Comparison of ENCODE assay signal across 14 cellular contexts in the genomic region with DNA sequence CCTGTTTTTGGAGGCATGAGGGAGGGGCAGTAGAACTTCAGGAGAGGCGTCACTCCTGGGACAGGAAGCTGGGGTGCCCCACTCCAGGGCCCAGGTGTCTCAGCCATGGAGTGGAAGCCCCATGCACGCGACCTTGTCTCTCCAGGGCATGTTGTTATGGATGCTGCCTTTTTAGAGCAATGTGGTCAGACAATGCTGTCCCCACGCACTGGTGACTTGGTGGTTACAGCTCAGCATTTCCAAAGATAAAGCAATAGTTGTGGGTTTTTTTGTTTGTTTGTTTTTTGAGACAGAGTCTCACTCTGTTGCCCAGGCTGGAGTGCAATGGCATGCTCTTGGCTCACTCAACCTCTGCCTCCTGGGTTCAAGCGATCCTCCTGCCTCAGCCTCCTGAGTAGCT.
"Had no signal": no experiment of that assay in that cellular context is flagged by ENCODE, and none has a peak within 500 bp of the region (broad histone marks: within the 10 kb centered on the region; RNA-seq: fewer than 3 reads in every experiment).

No MANE protein-coding gene starts in this region.

- H3K4me1 Mint-ChIP-seq: naive thymus-derived CD8-positive, alpha-beta T cell; stimulated activated naive B cell treated with anti-CD40 and anti-IgM and Interleukin-4, amounts not matched to agents 10 μg/mL and 1 μg/mL and 100 μg/mL, for 72 hours; stimulated activated naive CD8-positive, alpha-beta T cell treated with anti-CD3 and anti-CD28 coated beads, Interleukin-15, amount 100 ng/mL, for 72 hours had no signal

- H3K27me3 Mint-ChIP-seq: stimulated activated naive B cell treated with anti-CD40 and anti-IgM and Interleukin-4, amounts not matched to agents 10 μg/mL and 1 μg/mL and 100 μg/mL, for 72 hours; stimulated activated naive CD8-positive, alpha-beta T cell treated with anti-CD3 and anti-CD28 coated beads, Interleukin-15, amount 100 ng/mL, for 72 hours had no signal

- ATAC-seq: heart right ventricle; naive thymus-derived CD8-positive, alpha-beta T cell; stimulated activated naive CD8-positive, alpha-beta T cell treated with anti-CD3 and anti-CD28 coated beads, Interleukin-15, amount 100 ng/mL, for 72 hours had no signal

- H3K4me3 Mint-ChIP-seq: naive thymus-derived CD8-positive, alpha-beta T cell; neural crest cell; stimulated activated naive B cell treated with anti-CD40 and anti-IgM and Interleukin-4, amounts not matched to agents 10 μg/mL and 1 μg/mL and 100 μg/mL, for 72 hours; stimulated activated naive CD8-positive, alpha-beta T cell treated with anti-CD3 and anti-CD28 coated beads, Interleukin-15, amount 100 ng/mL, for 72 hours had no signal

- H3K27ac Mint-ChIP-seq: naive thymus-derived CD8-positive, alpha-beta T cell had no signal

- DNase-seq: effector memory CD4-positive, alpha-beta T cell; heart right ventricle; hypothalamus; kidney glomerular epithelial cell; mesendoderm; naive thymus-derived CD8-positive, alpha-beta T cell; ovary; sigmoid colon; stimulated activated CD4-positive, alpha-beta T cell treated with anti-CD3 and anti-CD28 coated beads, Interleukin-2, amount 100 ng/mL, for 24 hours; stimulated activated CD4-positive, alpha-beta T cell treated with anti-CD3 and anti-CD28 coated beads, Interleukin-4, amount 100 ng/mL, for 4 hours; stimulated activated naive B cell treated with anti-CD40 and anti-IgM and Interleukin-4, amounts not matched to agents 10 μg/mL and 1 μg/mL and 100 μg/mL, for 72 hours; stimulated activated naive CD8-positive, alpha-beta T cell treated with anti-CD3 and anti-CD28 coated beads, Interleukin-15, amount 100 ng/mL, for 72 hours; testis had no signal

- H3K9me3 Mint-ChIP-seq: naive thymus-derived CD8-positive, alpha-beta T cell; neural crest cell; stimulated activated naive B cell treated with anti-CD40 and anti-IgM and Interleukin-4, amounts not matched to agents 10 μg/mL and 1 μg/mL and 100 μg/mL, for 72 hours; stimulated activated naive CD8-positive, alpha-beta T cell treated with anti-CD3 and anti-CD28 coated beads, Interleukin-15, amount 100 ng/mL, for 72 hours had no signal

- H3K36me3 Mint-ChIP-seq: naive thymus-derived CD8-positive, alpha-beta T cell had no signal
